In the genomic region with DNA sequence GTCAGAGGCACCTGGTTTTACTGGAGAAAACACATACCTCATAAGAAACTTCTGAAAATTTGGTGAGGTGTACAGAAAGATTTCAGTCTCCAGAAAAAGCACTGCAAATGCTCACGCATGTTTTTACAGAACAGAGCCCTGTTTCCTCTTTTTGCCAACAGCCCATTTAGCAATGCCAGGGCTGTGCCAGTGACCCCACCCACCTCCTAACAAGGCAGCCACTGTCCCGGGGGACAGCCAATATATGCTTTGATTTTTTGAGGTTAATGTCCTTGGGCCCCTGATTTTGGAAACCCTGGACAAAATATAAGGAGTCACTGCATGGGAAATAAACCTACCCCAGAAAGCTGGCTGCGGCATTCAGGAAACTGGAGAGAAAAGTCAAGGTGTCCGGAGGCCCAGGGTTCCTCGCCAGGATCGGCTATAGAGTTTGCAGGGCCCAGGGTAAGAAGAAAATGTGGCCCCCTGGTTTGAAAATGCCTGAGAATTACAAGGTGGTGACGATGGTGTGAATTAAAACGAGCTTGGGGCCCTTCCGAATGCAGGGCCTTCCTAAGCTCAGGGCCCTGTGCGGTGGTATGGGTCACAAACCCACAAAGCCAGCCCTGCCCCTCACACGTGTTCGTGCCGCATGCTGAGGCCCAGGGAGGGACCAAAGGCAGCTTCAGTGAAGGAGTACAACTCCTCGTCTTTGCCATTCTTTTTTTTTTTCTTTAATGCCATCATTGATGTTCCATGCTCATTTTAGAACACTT, we compare ENCODE assay signal across 11 cellular contexts.
DNase-seq lines count a peak whose midpoint lies in the region; ATAC-seq and TF ChIP-seq lines count a peak whose summit lies in the region.
"Had no signal": no experiment of that assay in that cellular context is flagged by ENCODE, and none has a peak within 500 bp of the region (broad histone marks: within the 10 kb centered on the region; RNA-seq: fewer than 3 reads in every experiment).

No MANE protein-coding gene starts in this region.

- peaks cover 41% of the 10 kb centered on the region for H3K4me1 ChIP-seq in Panc1 (ENCODE audit: control insufficient read depth, insufficient read depth, low read length)
- H3K4me1 ChIP-seq in heart left ventricle: peaks cover 4 to 90% (median 68%) of the 10 kb centered on the region in 12 donors
- peaks cover 68% of the 10 kb centered on the region for H3K4me1 ChIP-seq in psoas muscle
- H3K4me1 ChIP-seq: Caco-2 had no signal

- BruUV-seq in Panc1 (replicated peaks; lab: Mats Ljungman, UMichigan): no TSS peak

- POLR2A ChIA-PET in Panc1 (lab: Charles Lee): interaction anchor here (0.6 kb wide), 1 partner anchor 418 kb away, joined by 5 read pairs; no protein-coding TSS in a partner anchor

- no peak overlapping the region for H3K4me3 ChIP-seq in Panc1 (ENCODE audit: low read depth in 2 of 2, low read length in 2 of 2)
- peak overlapping the region in 2 of 12 donors; percentile 1 to 8 for H3K4me3 ChIP-seq in heart left ventricle
- H3K4me3 ChIP-seq in psoas muscle: peak overlapping the region; percentile 30

- in situ Hi-C loops in Panc1 (cut with HindIII; ENCODE audit: low pct_unique_long_range_greater_than_20kb, low sequenced_read_pairs): no loop called here

- CTCF ChIA-PET in Panc1 (lab: Charles Lee): interaction anchor here (0.6 to 0.7 kb wide), 2 partner anchors 35 to 320 kb away, joined by 3 read pairs; no protein-coding TSS in a partner anchor

- H3K4me3 Mint-ChIP-seq in nephron progenitor cell: no peak overlapping the region

- no peak for TF ChIP-seq CTCF in Panc1 (IDR thresholded peaks at IDR 0.05)
- TF ChIP-seq CTCF in heart left ventricle (IDR thresholded peaks at IDR 0.05): no peak
- no peak for TF ChIP-seq CTCF in psoas muscle (IDR thresholded peaks at IDR 0.05)
- TF ChIP-seq CTCF in nephron progenitor cell (IDR thresholded peaks at IDR 0.05): no peak

- no peaks in the 10 kb centered on the region for H3K27me3 ChIP-seq in Panc1 (ENCODE audit: control insufficient read depth, insufficient read depth, low read length)
- H3K27me3 ChIP-seq in heart left ventricle: no peaks in the 10 kb centered on the region
- H3K27me3 ChIP-seq in psoas muscle (ENCODE audit: insufficient read depth in 3 of 3, low read length in 2 of 3): no peaks in the 10 kb centered on the region

- ATAC-seq in Panc1: no peak
- no peak for ATAC-seq in heart left ventricle
- ATAC-seq in psoas muscle: no peak
- ATAC-seq in HG02642 (IDR thresholded peaks at IDR 0.05; ENCODE audit: poor library complexity, unreplicated experiment): no peak
- ATAC-seq in HG02588 (IDR thresholded peaks at IDR 0.05; ENCODE audit: unreplicated experiment): no peak
- ATAC-seq in GM18858 (IDR thresholded peaks at IDR 0.05; ENCODE audit: unreplicated experiment): no peak

- H3K27ac Mint-ChIP-seq in nephron progenitor cell: no peak overlapping the region

- H3K9me3 ChIP-seq in Panc1 (ENCODE audit: control insufficient read depth, insufficient read depth, low read depth, low read length) (no peaks in the 10 kb centered on the region), heart left ventricle (no peaks in the 10 kb centered on the region), psoas muscle (no peaks in the 10 kb centered on the region)
- H3K9me3 ChIP-seq: Caco-2 had no signal

- peaks cover 4% of the 10 kb centered on the region for H3K4me1 Mint-ChIP-seq in nephron progenitor cell

- peaks cover 80% of the 10 kb centered on the region for H3K27me3 Mint-ChIP-seq in nephron progenitor cell (ENCODE audit: low read depth, poor library complexity)

- intact Hi-C loops in Panc1 (cut with micrococcal nuclease; ENCODE audit: unreplicated experiment): no loop called here
- intact Hi-C loops in heart left ventricle (cut with DNase I): no loop called here
- intact Hi-C loops in psoas muscle (cut with DNase I): no loop called here

- no peak for TF ChIP-seq POLR2A in heart left ventricle (IDR thresholded peaks at IDR 0.05)

- no peaks in the 10 kb centered on the region for H3K36me3 Mint-ChIP-seq in nephron progenitor cell (ENCODE audit: low read depth)

- H3K9me3 Mint-ChIP-seq in nephron progenitor cell: no peaks in the 10 kb centered on the region

- DNase-seq in Ammon's horn (ENCODE audit: low spot score): peak; percentile 69
- DNase-seq in Panc1 (ENCODE audit: low read depth, low spot score): no peak
- DNase-seq in heart left ventricle: peak in 2 of 5 donors; percentile 33 to 52
- peak in 1 of 2 donors; percentile 63 for DNase-seq in psoas muscle
- no peak for DNase-seq in nephron progenitor cell
- DNase-seq: activated gamma-delta T cell; stimulated activated CD4-positive, alpha-beta T cell treated with anti-CD3 and anti-CD28 coated beads, Interleukin-4, amount 100 ng/mL, for 4 hours had no signal

- 67 to 80% (median 77%) methylated on average over 14 of the region's 14 CpGs for WGBS in heart left ventricle, 4 donors
- WGBS in psoas muscle, 3 donors: 35 to 66% (median 52%) methylated on average over 14 of the region's 14 CpGs

- no peaks in the 10 kb centered on the region for H3K36me3 ChIP-seq in Panc1 (ENCODE audit: control insufficient read depth, insufficient read depth, low read length)
- H3K36me3 ChIP-seq in heart left ventricle: peaks cover 0 to 14% (median 0%) of the 10 kb centered on the region in 9 donors
- H3K36me3 ChIP-seq in psoas muscle (ENCODE audit: insufficient read depth in 1 of 2, low read depth in 1 of 2): no peaks in the 10 kb centered on the region

- H3K27ac ChIP-seq in Panc1 (ENCODE audit: low read length): peak overlapping the region; percentile 48; the same call in 1 of the 2 replicates
- peak overlapping the region in 11 of 12 donors; percentile 1 to 100 (median 65) for H3K27ac ChIP-seq in heart left ventricle
- peak overlapping the region; percentile 99 for H3K27ac ChIP-seq in psoas muscle

Comparison
In these comparisons a context has a peak if more than half of its experiments do, and no peak if none do; other contexts are left out.
1. H3K27ac ChIP-seq: peak in every context shown above with its lines; median percentile 99 in psoas muscle; 65 in heart left ventricle; 48 in Panc1.